ENCODE assay signal across 8 cellular contexts in genomic region chr16:3129137-3130131, GRCh38. TPM values are rescaled to one million over a fixed set of nuclear protein-coding genes. Genes with fewer than 3 reads are reported as not detected.
DNase-seq lines count a peak whose midpoint lies in the region; FAIRE-seq and TF ChIP-seq lines count a peak whose summit lies in the region.

No MANE protein-coding gene starts in this region.

- FAIRE-seq in H1 (lab: Jason Lieb, UNC) = no peak

- 62% methylated on average over 28 of the region's 28 CpGs; no CpG with 5 or more reads in 1 of the 2 experiments for WGBS in H1 (ENCODE audit: extremely low coverage in 1 of 2, insufficient coverage in 1 of 2, insufficient read length in 1 of 2, insufficient replicate concordance in 2 of 2, low coverage in 1 of 2, low lambda C conversion rate in 2 of 2, missing lambda C conversion rate in 1 of 2), 2 experiments

- no peak overlapping the region for H2AFZ ChIP-seq in H1 (ENCODE audit: low read length)

- H3K79me2 ChIP-seq in H1 (ENCODE audit: control insufficient read depth in 1 of 2, insufficient read depth in 2 of 2, low read length in 2 of 2) = peaks cover 7 to 18% of the 10 kb centered on the region in 2 experiments

- no peak overlapping the region for H4K5ac ChIP-seq in H1 (ENCODE audit: insufficient read length, low read depth, low read length)

- peaks cover 8% of the 10 kb centered on the region for H3K23me2 ChIP-seq in H1 (ENCODE audit: low read depth, low read length)

- H3K27ac ChIP-seq in HL-60 (replicated peaks) (peak overlapping the region; percentile 71), H1 (ENCODE audit: low read depth, low read length) (no peak overlapping the region)

- H3K4ac ChIP-seq in H1 (replicated peaks; ENCODE audit: insufficient read length, low read depth, low read length) = no peak overlapping the region

- no peak overlapping the region for H2BK5ac ChIP-seq in H1 (ENCODE audit: low read depth, low read length)

- CTCF ChIA-PET in H1 (lab: Charles Lee; ENCODE audit: partially characterized antibody) = interaction anchor here (0.6 to 17.4 kb wide), 33 partner anchors 10 to 589 kb away, joined by 3 to 619 read pairs (median 6); partner anchors contain the start of genes CLDN6, IL32, MEFV and ZNF205

- peak in 1 of 2 experiments; percentile 69; a peak in 2 of 3 replicates for TF ChIP-seq POLR2A in H1 (IDR thresholded peaks at IDR 0.05; ENCODE audit: control extremely low read depth in 1 of 2, low read depth in 2 of 2, low read length in 2 of 2)

- peak; percentile 70 to 76 for TF ChIP-seq RAD21 in H1 (IDR thresholded peaks at IDR 0.05 in 1 of 2, conservative IDR thresholded peaks at IDR 0.05 in 1 of 2; ENCODE audit: low read depth in 2 of 2, low read length in 2 of 2)

- peaks cover 0 to 11% (median 1%) of the 10 kb centered on the region in 4 experiments; a peak in 2 of 8 replicates for H3K36me3 ChIP-seq in H1 (ENCODE audit: control insufficient read depth in 2 of 4, insufficient read depth in 4 of 4, low read length in 3 of 4)

- peak overlapping the region in 1 of 2 experiments; percentile 48; a peak in 2 of 4 replicates for H3K4me2 ChIP-seq in H1 (ENCODE audit: insufficient read depth in 1 of 2, low read depth in 2 of 2, low read length in 2 of 2)

- no peak overlapping the region for H3K23ac ChIP-seq in H1 (ENCODE audit: insufficient read length)

- peaks cover 0 to 11% of the 10 kb centered on the region in 2 experiments for H4K20me1 ChIP-seq in H1 (replicated peaks in 1 of 2; ENCODE audit: control insufficient read depth in 1 of 2, insufficient read depth in 2 of 2, low read length in 2 of 2)

- H2BK12ac ChIP-seq in H1 (ENCODE audit: low read depth, low read length) = no peak overlapping the region

- no peak overlapping the region for H3K9ac ChIP-seq in H1 (replicated peaks in 1 of 4; ENCODE audit: extremely low read depth in 1 of 4, low read depth in 3 of 4, low read length in 3 of 4)

- no peak overlapping the region for H4K91ac ChIP-seq in H1 (replicated peaks; ENCODE audit: insufficient read length, low read length)

- no peak overlapping the region for H2BK20ac ChIP-seq in H1 (ENCODE audit: low read length)

- H3K27me3 ChIP-seq in HL-60 (ENCODE audit: insufficient read depth, poor library complexity, severe bottlenecking) (no peaks in the 10 kb centered on the region), H1 (replicated peaks in 1 of 4; ENCODE audit: control insufficient read depth in 3 of 4, extremely low read depth in 1 of 4, insufficient read depth in 3 of 4, low read length in 3 of 4) (no peaks in the 10 kb centered on the region), mononuclear cell (ENCODE audit: insufficient read depth, low read length) (no peaks in the 10 kb centered on the region)

- peak; percentile 88 to 93 for DNase-seq in HL-60 (ENCODE audit: low read depth in 1 of 2, low spot score in 1 of 2)
- DNase-seq in NK-92 (lab: John Stamatoyannopoulos, UW; ENCODE audit: unreplicated experiment) = peak; percentile 42
- peak; percentile 52 to 65 for DNase-seq in activated CD8-positive, alpha-beta memory T cell treated with anti-CD3 and anti-CD28 coated beads for 1 hour (ENCODE audit: extremely low read depth in 1 of 2, low read depth in 1 of 2)
- DNase-seq in H1 (ENCODE audit: low read depth in 1 of 2, low spot score in 2 of 2) = peak; percentile 61 to 81
- DNase-seq in stimulated activated CD8-positive, alpha-beta memory T cell treated with anti-CD3 and anti-CD28 coated beads, Interleukin-7, amount 100 ng/mL, for 1 hour (ENCODE audit: low read depth in 2 of 2) = peak; percentile 49 to 52
- DNase-seq in HPDE6-E6E7 (ENCODE audit: extremely low spot score) = no peak

- TF ChIP-seq EP300 in H1 (IDR thresholded peaks at IDR 0.05; ENCODE audit: borderline replicate concordance in 1 of 2, low read depth in 2 of 2, low read length in 2 of 2) = no peak

- POLR2A ChIA-PET in H1 (lab: Charles Lee; ENCODE audit: partially characterized antibody) = interaction anchor here (0.6 to 9.3 kb wide), 22 partner anchors 11 to 115 kb away, joined by 3 to 109 read pairs (median 5); partner anchors contain the start of genes CLDN6, TNFRSF12A, ZNF205 and ZSCAN10

- H3K18ac ChIP-seq in H1 (ENCODE audit: extremely low read depth, low read length) = no peak overlapping the region

- H2BK15ac ChIP-seq in H1 (ENCODE audit: low read length) = no peak overlapping the region; the same call in 1 of the 2 replicates

- H3K9me3 ChIP-seq in H1 (ENCODE audit: insufficient read depth in 2 of 2, low read depth in 1 of 2, low read length in 1 of 2) (no peaks in the 10 kb centered on the region), mononuclear cell (ENCODE audit: low read depth, low read length) (no peaks in the 10 kb centered on the region)

- no peak overlapping the region for H3K14ac ChIP-seq in H1 (ENCODE audit: insufficient read length)

- TF ChIP-seq CTCF in GM12872 (IDR thresholded peaks at IDR 0.05; ENCODE audit: insufficient read depth, low read depth, low read length) (peak; percentile 96), HL-60 (IDR thresholded peaks at IDR 0.05; ENCODE audit: insufficient read depth, low read length) (peak; percentile 90), H1 (IDR thresholded peaks at IDR 0.05; ENCODE audit: control extremely low read depth in 1 of 3, insufficient read depth in 1 of 3, low read depth in 1 of 3, low read length in 3 of 3) (peak; percentile 50 to 92 (median 79))

- peak overlapping the region; percentile 53 for H3K4me3 ChIP-seq in HL-60 (replicated peaks; ENCODE audit: insufficient read depth, low read length)
- no peak overlapping the region for H3K4me3 ChIP-seq in H1 (ENCODE audit: extremely low read depth in 1 of 4, insufficient read depth in 2 of 4, low read depth in 3 of 4, low read length in 4 of 4)
- H3K4me3 ChIP-seq in mononuclear cell (ENCODE audit: low read length) = peak overlapping the region; percentile 52

- no peak overlapping the region for H2AK5ac ChIP-seq in H1 (ENCODE audit: low read depth, low read length)

- H3K4me1 ChIP-seq in H1 (replicated peaks in 1 of 4; ENCODE audit: control insufficient read depth in 3 of 4, insufficient read depth in 4 of 4, low read length in 3 of 4) (peaks cover 0 to 12% (median 3%) of the 10 kb centered on the region in 4 experiments; a peak in 5 of 7 replicates), mononuclear cell (ENCODE audit: insufficient read depth, low read length) (peaks cover 51% of the 10 kb centered on the region)

- H3K56ac ChIP-seq in H1 (replicated peaks; ENCODE audit: insufficient read length, low read depth, low read length) = no peak overlapping the region

- H2BK120ac ChIP-seq in H1 (replicated peaks; ENCODE audit: low read depth, low read length) = no peak overlapping the region

- H4K8ac ChIP-seq in H1 (ENCODE audit: extremely low read depth, insufficient read depth, low read length) = no peak overlapping the region

- H3K79me1 ChIP-seq in H1 (ENCODE audit: low read depth, low read length) = no peaks in the 10 kb centered on the region; the same call in 1 of the 2 replicates

TF ChIP-seq in H1, 55 proteins besides CTCF, POLR2A, EP300 and RAD21 (continues in another document):
- TF ChIP-seq SP2 (IDR thresholded peaks at IDR 0.05; ENCODE audit: low read length) = peak; percentile 21; the same call in 1 of the 2 replicates
- TF ChIP-seq ZNF274 (IDR thresholded peaks at IDR 0.05; ENCODE audit: borderline replicate concordance, extremely low read depth, low read length) = no peak
- no peak for TF ChIP-seq CBX8 (IDR thresholded peaks at IDR 0.05; ENCODE audit: borderline replicate concordance, low read depth, low read length)

RNA-seq across cellular contexts. Expression of gene ZNF213, which starts 5.4 kb away (rescaled TPM):
- total RNA-seq in H1 (2021; fragmentation: NEBNext Ultra II Directional; extraction: Animal tissue kit (Norgen Biotek cat#: 25700)) = 6.9 and 7.3 TPM in 2 replicates
- 1.6 and 3.8 TPM in 2 replicates for polyA plus RNA-seq in H1 (2011; rRNA removed)
- 1.6 TPM for polyA plus RNA-seq in H1 (2011; cell fraction: cytosol; rRNA removed)
- polyA plus RNA-seq in H1 (2011; cell fraction: nucleus; rRNA removed) = 3.9 TPM
- 6.0 to 8.4 TPM (median 8.4 TPM) in 4 replicates for polyA plus RNA-seq in H1 (2012, experiment 1 of 2)
- 7.1 TPM for polyA plus RNA-seq in H1 (2012, experiment 2 of 2)
- polyA plus RNA-seq in H1 (2013, experiment 1 of 2) = 6.2 TPM
- 6.1 TPM for polyA plus RNA-seq in H1 (2013, experiment 2 of 2)
- polyA minus RNA-seq in H1 (2011; rRNA and poly(A)+ RNA removed) = 1.2 and 1.4 TPM in 2 replicates
- polyA minus RNA-seq in H1 (2011; cell fraction: cytosol; rRNA and poly(A)+ RNA removed) = 4.2 TPM
- polyA minus RNA-seq in H1 (2011; cell fraction: nucleus; rRNA and poly(A)+ RNA removed) = 3.9 TPM
- 1.6 TPM for total RNA-seq in mononuclear cell

RNA-seq across cellular contexts. Expression of gene ZNF205, which starts 17.0 kb away (rescaled TPM):
- 17.0 and 19.1 TPM in 2 replicates for total RNA-seq in H1 (2021; fragmentation: NEBNext Ultra II Directional; extraction: Animal tissue kit (Norgen Biotek cat#: 25700))
- polyA plus RNA-seq in H1 (2011; rRNA removed) = 19.9 and 28.5 TPM in 2 replicates
- polyA plus RNA-seq in H1 (2011; cell fraction: cytosol; rRNA removed) = 26.2 TPM
- 23.3 TPM for polyA plus RNA-seq in H1 (2011; cell fraction: nucleus; rRNA removed)
- 10.8 to 18.0 TPM (median 16.3 TPM) in 4 replicates for polyA plus RNA-seq in H1 (2012, experiment 1 of 2)
- polyA plus RNA-seq in H1 (2012, experiment 2 of 2) = 13.8 TPM
- polyA plus RNA-seq in H1 (2013, experiment 1 of 2) = 9.9 TPM
- 10.4 TPM for polyA plus RNA-seq in H1 (2013, experiment 2 of 2)
- polyA minus RNA-seq in H1 (2011; rRNA and poly(A)+ RNA removed) = 4.6 and 7.3 TPM in 2 replicates
- polyA minus RNA-seq in H1 (2011; cell fraction: cytosol; rRNA and poly(A)+ RNA removed) = 15.5 TPM
- polyA minus RNA-seq in H1 (2011; cell fraction: nucleus; rRNA and poly(A)+ RNA removed) = 9.2 TPM
- 0.52 TPM for total RNA-seq in mononuclear cell

RNA-seq across cellular contexts. Expression of gene ZSCAN10, which starts 30.3 kb away (rescaled TPM):
- total RNA-seq in H1 (2021; fragmentation: NEBNext Ultra II Directional; extraction: Animal tissue kit (Norgen Biotek cat#: 25700)) = 195 and 209 TPM in 2 replicates
- 314 and 488 TPM in 2 replicates for polyA plus RNA-seq in H1 (2011; rRNA removed)
- 301 TPM for polyA plus RNA-seq in H1 (2011; cell fraction: cytosol; rRNA removed)
- polyA plus RNA-seq in H1 (2011; cell fraction: nucleus; rRNA removed) = 563 TPM
- polyA plus RNA-seq in H1 (2012, experiment 1 of 2) = 98.9 to 176 TPM (median 156 TPM) in 4 replicates
- polyA plus RNA-seq in H1 (2012, experiment 2 of 2) = 133 TPM
- polyA plus RNA-seq in H1 (2013, experiment 1 of 2) = 170 TPM
- polyA plus RNA-seq in H1 (2013, experiment 2 of 2) = 151 TPM
- 24.5 and 37.6 TPM in 2 replicates for polyA minus RNA-seq in H1 (2011; rRNA and poly(A)+ RNA removed)
- polyA minus RNA-seq in H1 (2011; cell fraction: cytosol; rRNA and poly(A)+ RNA removed) = 133 TPM
- 97.3 TPM for polyA minus RNA-seq in H1 (2011; cell fraction: nucleus; rRNA and poly(A)+ RNA removed)
- total RNA-seq in mononuclear cell = under 0.01 TPM

RNA-seq across cellular contexts. Expression of gene OR1F1, which starts 58.6 kb away (rescaled TPM):
- 0.48 and 0.52 TPM in 2 replicates for total RNA-seq in H1 (2021; fragmentation: NEBNext Ultra II Directional; extraction: Animal tissue kit (Norgen Biotek cat#: 25700))
- polyA plus RNA-seq in H1 (2011; rRNA removed) = 0.93 and 1.2 TPM in 2 replicates
- 0.40 TPM for polyA plus RNA-seq in H1 (2011; cell fraction: cytosol; rRNA removed)
- polyA plus RNA-seq in H1 (2011; cell fraction: nucleus; rRNA removed) = 0.87 TPM
- polyA plus RNA-seq in H1 (2012, experiment 1 of 2) = 0.40 to 0.48 TPM (median 0.42 TPM) in 3 of 4 replicates, not detected in the other
- not detected for polyA plus RNA-seq in H1 (2012, experiment 2 of 2)
- 0.41 TPM for polyA plus RNA-seq in H1 (2013, experiment 1 of 2)
- 0.35 TPM for polyA plus RNA-seq in H1 (2013, experiment 2 of 2)
- 0.82 and 2.6 TPM in 2 replicates for polyA minus RNA-seq in H1 (2011; rRNA and poly(A)+ RNA removed)
- not detected for polyA minus RNA-seq in H1 (2011; cell fraction: cytosol; rRNA and poly(A)+ RNA removed)
- not detected for polyA minus RNA-seq in H1 (2011; cell fraction: nucleus; rRNA and poly(A)+ RNA removed)
- not detected for total RNA-seq in mononuclear cell

Comparison
In these comparisons a context has a peak if more than half of its experiments do, and no peak if none do; other contexts are left out.
1. H3K4me3 ChIP-seq: peak in HL-60 (single experiment) and mononuclear cell (single experiment); none in H1 (0 of 4).
2. RNA of gene ZNF205, which starts 17.0 kb away (total RNA-seq): 17.0 to 19.1 TPM in H1; 0.52 TPM in mononuclear cell (single experiment); every median in the first group is over 10 times any median in the second.
3. RNA of gene ZSCAN10, which starts 30.3 kb away (total RNA-seq): 195 to 209 TPM in H1; under 0.01 TPM in mononuclear cell (single experiment); every median in the first group is over 100 times any median in the second.
4. Peak in every context shown above with its lines, with median percentiles within 50 percentile points of each other: CTCF ChIP-seq.